ENCODE assay signal across 1 cellular context in the genomic region with DNA sequence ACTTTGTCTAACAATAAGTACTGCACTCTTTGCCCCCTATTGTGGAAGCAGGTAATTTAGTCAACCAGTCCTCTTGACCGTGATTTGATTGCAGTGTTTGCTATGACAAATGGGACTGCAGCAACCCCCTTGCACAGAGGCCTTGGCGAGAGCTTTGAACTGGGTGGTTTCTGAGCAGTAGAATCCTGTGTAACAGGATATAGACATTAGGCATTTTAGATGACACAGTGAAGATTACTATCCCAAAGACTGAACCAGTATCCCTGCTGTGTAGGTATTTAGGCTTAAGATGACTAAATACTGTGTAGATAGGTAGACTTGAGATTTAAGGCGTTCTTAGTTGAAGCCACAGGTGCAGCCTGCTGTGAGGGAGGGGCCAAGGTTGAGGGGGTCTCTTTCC.
TF ChIP-seq lines count a peak whose summit lies in the region.

No MANE protein-coding gene starts in this region.

TF ChIP-seq in GM23338, 12 proteins besides CTCF, POLR2A, EP300 and RAD21 (continued from another document):
- TF ChIP-seq ZNF114 (CRISPR knock-in tag; IDR thresholded peaks at IDR 0.05) = no peak
- no peak for TF ChIP-seq ZNF331 (CRISPR knock-in tag; IDR thresholded peaks at IDR 0.05; ENCODE audit: low read depth)
- no peak for TF ChIP-seq JUNB (IDR thresholded peaks at IDR 0.05; ENCODE audit: unreplicated experiment)
- TF ChIP-seq NANOG (IDR thresholded peaks at IDR 0.05; ENCODE audit: borderline replicate concordance) = no peak
- TF ChIP-seq CREB1 (CRISPR knock-in tag; IDR thresholded peaks at IDR 0.05; ENCODE audit: low read depth) = no peak
TF ChIP-seq in GM23338: peak in this region for 0.
